ENCODE assay signal across 7 cellular contexts in genomic region chr6:7140631-7141366, GRCh38. TPM values are rescaled to one million over a fixed set of nuclear protein-coding genes. Genes with fewer than 3 reads are reported as not detected.
DNase-seq lines count a peak whose midpoint lies in the region; ATAC-seq, FAIRE-seq and TF ChIP-seq lines count a peak whose summit lies in the region.

No MANE protein-coding gene starts in this region.

- H3K4me3 Mint-ChIP-seq in WTC11 (peak overlapping the region; percentile 76), immature natural killer cell (peak overlapping the region; percentile 86 to 91 (median 87))

- peak; percentile 68 for ATAC-seq in HG02798 (IDR thresholded peaks at IDR 0.05; ENCODE audit: poor library complexity, unreplicated experiment)
- peak; percentile 72 for ATAC-seq in WTC11

- peak overlapping the region; percentile 51 for H3K4me3 ChIP-seq in bronchial epithelial cell (ENCODE audit: low read depth, low read length)
- peak overlapping the region; percentile 70 for H3K4me3 ChIP-seq in smooth muscle cell

- H3K4me1 ChIP-seq in smooth muscle cell (ENCODE audit: low read depth): peaks cover 42% of the 10 kb centered on the region

- 6% methylated on average over 26 of the region's 66 CpGs for WGBS in smooth muscle cell (ENCODE audit: low lambda C conversion rate)

- H3K27ac Mint-ChIP-seq in WTC11: peak overlapping the region; percentile 93
- H3K27ac Mint-ChIP-seq in immature natural killer cell: peak overlapping the region; percentile 73 to 84 (median 80)

- CTCF ChIA-PET in WTC11 (lab: Charles Lee): interaction anchor here (0.9 kb wide), 1 partner anchor 466 kb away, joined by 3 read pairs; no protein-coding TSS in a partner anchor

- H3K9me3 Mint-ChIP-seq in WTC11 (no peaks in the 10 kb centered on the region), immature natural killer cell (no peaks in the 10 kb centered on the region)

- peak overlapping the region; percentile 94 for H3K27ac ChIP-seq in smooth muscle cell (ENCODE audit: low read depth)

- DNase-seq in GM18507 (ENCODE audit: extremely low spot score, insufficient read length, low read depth): peak; percentile 79
- DNase-seq in NCI-H1694 treated with DMSO at 0.1 percent for 48 hours (lab: John Stamatoyannopoulos, UW): peak; percentile 82
- peak; percentile 83 for DNase-seq in WTC11 (ENCODE audit: low spot score)
- peak; percentile 51 for DNase-seq in bronchial epithelial cell (ENCODE audit: low read depth)
- DNase-seq in immature natural killer cell: peak; percentile 83 to 85 (median 83)
- DNase-seq in smooth muscle cell (lab: John Stamatoyannopoulos, UW; ENCODE audit: unreplicated experiment): peak; percentile 71

- FAIRE-seq in GM18507 (lab: Jason Lieb, UNC) (peak; percentile 58), bronchial epithelial cell (lab: Jason Lieb, UNC) (no peak)

- TF ChIP-seq CTCF in WTC11 (IDR thresholded peaks at IDR 0.05) (no peak), bronchial epithelial cell (IDR thresholded peaks at IDR 0.05; ENCODE audit: insufficient read depth, low read length, severe bottlenecking) (no peak), smooth muscle cell (IDR thresholded peaks at IDR 0.05; ENCODE audit: borderline replicate concordance, insufficient read depth, poor library complexity, severe bottlenecking) (no peak)

- H4K20me1 ChIP-seq in smooth muscle cell (ENCODE audit: low read depth): peaks cover 85% of the 10 kb centered on the region

- H3K9me3 ChIP-seq in smooth muscle cell (replicated peaks; ENCODE audit: low read depth): no peaks in the 10 kb centered on the region

- peak overlapping the region; percentile 93 for H2AFZ ChIP-seq in smooth muscle cell (ENCODE audit: low read depth)

- H3K27me3 ChIP-seq in bronchial epithelial cell (ENCODE audit: control insufficient read depth, insufficient read depth, low read length) (no peaks in the 10 kb centered on the region), smooth muscle cell (ENCODE audit: low read depth) (no peaks in the 10 kb centered on the region)

- H3K27me3 Mint-ChIP-seq in WTC11 (ENCODE audit: low read depth) (no peaks in the 10 kb centered on the region), immature natural killer cell (ENCODE audit: low read depth in 3 of 3) (peaks cover 0 to 5% (median 2%) of the 10 kb centered on the region in 3 donors)

- H3K9ac ChIP-seq in smooth muscle cell (ENCODE audit: low read depth): peak overlapping the region; percentile 92

- POLR2A ChIA-PET in WTC11 (lab: Charles Lee): no interaction called here

- H3K4me2 ChIP-seq in smooth muscle cell: peak overlapping the region; percentile 90

- H3K4me1 Mint-ChIP-seq in WTC11: peaks cover 72% of the 10 kb centered on the region
- peaks cover 60 to 87% of the 10 kb centered on the region in 2 donors for H3K4me1 Mint-ChIP-seq in immature natural killer cell

- peaks cover 35% of the 10 kb centered on the region for H3F3A ChIP-seq in smooth muscle cell (ENCODE audit: low read depth)

- H3K36me3 ChIP-seq in bronchial epithelial cell (ENCODE audit: control insufficient read depth, insufficient read depth, low read length) (peaks cover 1% of the 10 kb centered on the region), smooth muscle cell (ENCODE audit: low read depth) (no peaks in the 10 kb centered on the region)

- peaks cover 94% of the 10 kb centered on the region for H3K79me2 ChIP-seq in smooth muscle cell (ENCODE audit: low read depth)

- H3K36me3 Mint-ChIP-seq in WTC11: no peaks in the 10 kb centered on the region
- no peaks in the 10 kb centered on the region for H3K36me3 Mint-ChIP-seq in immature natural killer cell

TF ChIP-seq in WTC11, 78 proteins besides CTCF, POLR2A, EP300 and RAD21 (continues in another document):
- TF ChIP-seq SOX15 (CRISPR knock-in tag; IDR thresholded peaks at IDR 0.05) (no peak), ATF3 (CRISPR knock-in tag; conservative IDR thresholded peaks at IDR 0.05) (no peak), ESRRA (CRISPR knock-in tag; IDR thresholded peaks at IDR 0.05; ENCODE audit: borderline replicate concordance) (peak; percentile 76; the same call in 1 of the 2 replicates), GABPB1 (CRISPR knock-in tag; IDR thresholded peaks at IDR 0.05) (peak; percentile 72), E2F5 (CRISPR knock-in tag; IDR thresholded peaks at IDR 0.05) (peak; percentile 55; the same call in 1 of the 2 replicates), TEAD1 (CRISPR knock-in tag; IDR thresholded peaks at IDR 0.05) (peak; percentile 45; the same call in 1 of the 2 replicates), AR (CRISPR knock-in tag; IDR thresholded peaks at IDR 0.05) (no peak), ZBTB43 (CRISPR knock-in tag; IDR thresholded peaks at IDR 0.05) (0 out of 2 replicates have a peak, but pooled peaks have one; percentile 4), ZMAT4 (CRISPR knock-in tag; IDR thresholded peaks at IDR 0.05) (no peak), MAX (CRISPR knock-in tag; IDR thresholded peaks at IDR 0.05) (peak; percentile 52), MLX (CRISPR knock-in tag; IDR thresholded peaks at IDR 0.05) (no peak), TP53 (CRISPR knock-in tag; IDR thresholded peaks at IDR 0.05) (no peak)

RNA-seq across cellular contexts. Expression of gene RREB1, which starts 33.0 kb away (rescaled TPM):
- total RNA-seq in WTC11 (2021): 38.5 to 39.4 TPM (median 39.4 TPM) in 3 replicates
- 16.6 and 28.0 TPM in 2 replicates for total RNA-seq in bronchial epithelial cell
- 1 to 10 TPM in 2 of 3 donors, under 1 TPM in 1; 0.17 to 4.5 (median 3.3) TPM for polyA plus RNA-seq in immature natural killer cell
- total RNA-seq in smooth muscle cell: 19.8 and 26.1 TPM in 2 replicates
- polyA plus RNA-seq in smooth muscle cell: 13.2 and 17.7 TPM in 2 replicates

Comparison
In these comparisons a context has a peak if more than half of its experiments do, and no peak if none do; other contexts are left out.
1. Peak in every context shown above with its lines: DNase-seq, ATAC-seq, H3K4me3 ChIP-seq and H3K27ac ChIP-seq.